Comparison of ENCODE assay signal across 18 cellular contexts in the genomic region with DNA sequence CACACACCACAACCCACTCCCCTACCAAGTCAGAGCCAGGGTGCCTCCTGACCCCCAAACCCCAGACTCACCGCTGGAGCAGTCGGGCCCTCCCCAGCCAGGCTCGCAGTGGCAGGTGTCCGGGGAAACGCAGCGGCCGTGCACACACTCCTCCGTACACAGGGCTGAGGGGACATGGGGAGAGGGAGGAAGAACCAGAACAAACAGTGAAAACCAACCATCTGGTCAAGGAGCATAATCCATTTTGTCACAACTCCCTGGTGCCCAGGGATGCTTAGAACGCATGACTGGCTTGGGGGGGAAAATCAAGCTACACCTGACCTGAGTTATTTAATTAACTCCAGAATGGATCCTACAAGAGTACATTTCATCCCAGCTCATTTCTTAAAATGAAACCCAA.
A peak's percentile ranks its signal among the peaks of the same experiment; 100 is the strongest.
DNase-seq lines count a peak whose midpoint lies in the region; ATAC-seq, FAIRE-seq and TF ChIP-seq lines count a peak whose summit lies in the region.
"Had no signal": no experiment of that assay in that cellular context is flagged by ENCODE, and none has a peak within 500 bp of the region (broad histone marks: within the 10 kb centered on the region; RNA-seq: fewer than 3 reads in every experiment).

No MANE protein-coding gene starts in this region.

- ATAC-seq in Right ventricle myocardium inferior (no peak), left ventricle myocardium superior (no peak), RWPE2 (ENCODE audit: low read depth) (no peak), HG02884 (IDR thresholded peaks at IDR 0.05; ENCODE audit: unreplicated experiment) (no peak)
- ATAC-seq: A549, K562 had no signal

- no peak overlapping the region for H2AFZ ChIP-seq in hepatocyte

- H3K4me2 ChIP-seq in hepatocyte, result no peak overlapping the region
- H3K4me2 ChIP-seq: A549 had no signal

- DNase-seq in Right ventricle myocardium inferior (ENCODE audit: missing footprints) (peak; percentile 8), left ventricle myocardium superior (no peak), RWPE2 (ENCODE audit: low spot score) (peak; percentile 69), left kidney (ENCODE audit: low read depth, low spot score) (peak; percentile 46), urothelium cell line (ENCODE audit: low spot score) (no peak), hepatocyte (ENCODE audit: low spot score) (no peak), germinal center (ENCODE audit: low spot score) (no peak)
- DNase-seq: Caco-2, DMS79, NCI-H1436, NCI-H446 had no signal

- H3K9me3 ChIP-seq in RWPE2 (ENCODE audit: severe bottlenecking) (no peaks in the 10 kb centered on the region), hepatocyte (ENCODE audit: low read depth) (no peaks in the 10 kb centered on the region)
- H3K9me3 ChIP-seq: A549, Caco-2 had no signal

- TF ChIP-seq CTCF in RWPE2 (IDR thresholded peaks at IDR 0.05; ENCODE audit: poor library complexity, severe bottlenecking) (no peak), hepatocyte (IDR thresholded peaks at IDR 0.05; ENCODE audit: poor library complexity) (no peak)

- FAIRE-seq in urothelium cell line (lab: Jason Lieb, UNC), result peak; percentile 20
- FAIRE-seq: A549, G401.6, GM12891, K562 had no signal

- 89% methylated on average over 9 of the region's 9 CpGs for WGBS in hepatocyte (ENCODE audit: low lambda C conversion rate, missing lambda C conversion rate)

- H3K36me3 ChIP-seq in RWPE2 (ENCODE audit: low read depth) (no peaks in the 10 kb centered on the region), hepatocyte (replicated peaks; ENCODE audit: insufficient read depth, low read depth) (no peaks in the 10 kb centered on the region)

- H3K79me2 ChIP-seq in hepatocyte, result no peaks in the 10 kb centered on the region

- H3K27me3 ChIP-seq in RWPE2 (ENCODE audit: insufficient read depth, poor library complexity, severe bottlenecking) (peaks cover 11% of the 10 kb centered on the region), hepatocyte (no peaks in the 10 kb centered on the region)

- intact Hi-C loops in Right ventricle myocardium inferior (cut with DNase I), result no loop called here
- intact Hi-C loops in left ventricle myocardium superior (cut with micrococcal nuclease), result no loop called here

- H3K9me2 ChIP-seq in hepatocyte (replicated peaks; ENCODE audit: insufficient read depth), result no peaks in the 10 kb centered on the region

- no peaks in the 10 kb centered on the region for H4K20me1 ChIP-seq in hepatocyte (ENCODE audit: insufficient read depth, poor library complexity, severe bottlenecking)

- H3K27ac ChIP-seq in RWPE2 (ENCODE audit: poor library complexity, severe bottlenecking), result no peak overlapping the region
- no peak overlapping the region for H3K27ac ChIP-seq in hepatocyte
- H3K27ac ChIP-seq: A549, RWPE1, SK-N-MC had no signal

- no peak overlapping the region for H3K4me3 ChIP-seq in RWPE2 (ENCODE audit: severe bottlenecking)
- H3K4me3 ChIP-seq in hepatocyte, result no peak overlapping the region
- H3K4me3 ChIP-seq: A549, K562, SK-N-MC had no signal

- no peaks in the 10 kb centered on the region for H3K4me1 ChIP-seq in RWPE2 (ENCODE audit: insufficient read depth, poor library complexity, severe bottlenecking)
- peaks cover 3% of the 10 kb centered on the region for H3K4me1 ChIP-seq in hepatocyte (ENCODE audit: insufficient read depth)
- H3K4me1 ChIP-seq: A549, Caco-2 had no signal

Comparison
In these comparisons a context has a peak if more than half of its experiments do, and no peak if none do; other contexts are left out.
1. DNase-seq: peak in Right ventricle myocardium inferior (single experiment), RWPE2 (single experiment) and left kidney (single experiment); none in left ventricle myocardium superior (single experiment), urothelium cell line (single experiment), hepatocyte (single experiment) and germinal center (single experiment).